Comparison of ENCODE assay signal across 8 cellular contexts in the genomic region with DNA sequence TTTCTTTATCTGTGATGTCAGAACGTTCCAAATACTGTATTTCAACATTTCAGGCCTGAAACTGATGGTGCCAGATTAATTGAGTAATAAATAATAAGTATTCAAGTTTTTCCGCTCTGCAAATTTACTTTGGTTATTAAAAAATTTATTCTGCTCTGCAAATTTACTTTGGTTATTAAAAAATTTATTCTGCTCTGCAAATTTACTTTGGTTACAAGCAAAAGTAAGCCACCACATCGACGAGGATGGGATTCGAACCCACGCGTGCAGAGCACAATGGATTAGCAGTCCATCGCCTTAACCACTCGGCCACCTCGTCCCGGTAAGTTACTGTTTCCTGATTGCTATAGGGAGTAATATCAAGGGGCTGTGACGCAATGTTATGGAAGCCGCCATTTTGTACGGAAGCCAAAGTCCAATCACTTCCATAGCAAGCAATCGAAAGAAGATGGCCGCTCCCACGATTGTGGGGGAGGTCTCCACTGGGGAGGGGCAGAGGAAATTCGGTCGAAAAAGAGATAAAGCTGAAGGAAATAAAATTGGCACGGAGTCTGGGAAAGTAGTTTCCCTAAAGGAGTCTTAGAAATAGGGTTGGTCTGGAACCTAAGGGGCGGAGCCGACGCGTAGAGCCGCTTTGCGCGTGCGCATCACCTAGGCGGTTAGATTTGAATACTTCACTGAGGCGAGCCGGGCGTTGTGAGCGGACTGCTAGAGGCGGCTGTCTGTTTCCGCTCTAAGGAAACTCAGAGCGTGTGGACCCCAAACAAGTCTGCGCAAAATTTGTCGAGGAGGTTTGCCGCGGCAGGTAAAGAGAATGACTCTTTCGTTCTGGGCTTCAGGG. TPM values are rescaled to one million over a fixed set of nuclear protein-coding genes. Genes with fewer than 3 reads are reported as not detected.
A peak's percentile ranks its signal among the peaks of the same experiment; 100 is the strongest.
DNase-seq lines count a peak whose midpoint lies in the region; ATAC-seq and TF ChIP-seq lines count a peak whose summit lies in the region.

A gene with protein sequence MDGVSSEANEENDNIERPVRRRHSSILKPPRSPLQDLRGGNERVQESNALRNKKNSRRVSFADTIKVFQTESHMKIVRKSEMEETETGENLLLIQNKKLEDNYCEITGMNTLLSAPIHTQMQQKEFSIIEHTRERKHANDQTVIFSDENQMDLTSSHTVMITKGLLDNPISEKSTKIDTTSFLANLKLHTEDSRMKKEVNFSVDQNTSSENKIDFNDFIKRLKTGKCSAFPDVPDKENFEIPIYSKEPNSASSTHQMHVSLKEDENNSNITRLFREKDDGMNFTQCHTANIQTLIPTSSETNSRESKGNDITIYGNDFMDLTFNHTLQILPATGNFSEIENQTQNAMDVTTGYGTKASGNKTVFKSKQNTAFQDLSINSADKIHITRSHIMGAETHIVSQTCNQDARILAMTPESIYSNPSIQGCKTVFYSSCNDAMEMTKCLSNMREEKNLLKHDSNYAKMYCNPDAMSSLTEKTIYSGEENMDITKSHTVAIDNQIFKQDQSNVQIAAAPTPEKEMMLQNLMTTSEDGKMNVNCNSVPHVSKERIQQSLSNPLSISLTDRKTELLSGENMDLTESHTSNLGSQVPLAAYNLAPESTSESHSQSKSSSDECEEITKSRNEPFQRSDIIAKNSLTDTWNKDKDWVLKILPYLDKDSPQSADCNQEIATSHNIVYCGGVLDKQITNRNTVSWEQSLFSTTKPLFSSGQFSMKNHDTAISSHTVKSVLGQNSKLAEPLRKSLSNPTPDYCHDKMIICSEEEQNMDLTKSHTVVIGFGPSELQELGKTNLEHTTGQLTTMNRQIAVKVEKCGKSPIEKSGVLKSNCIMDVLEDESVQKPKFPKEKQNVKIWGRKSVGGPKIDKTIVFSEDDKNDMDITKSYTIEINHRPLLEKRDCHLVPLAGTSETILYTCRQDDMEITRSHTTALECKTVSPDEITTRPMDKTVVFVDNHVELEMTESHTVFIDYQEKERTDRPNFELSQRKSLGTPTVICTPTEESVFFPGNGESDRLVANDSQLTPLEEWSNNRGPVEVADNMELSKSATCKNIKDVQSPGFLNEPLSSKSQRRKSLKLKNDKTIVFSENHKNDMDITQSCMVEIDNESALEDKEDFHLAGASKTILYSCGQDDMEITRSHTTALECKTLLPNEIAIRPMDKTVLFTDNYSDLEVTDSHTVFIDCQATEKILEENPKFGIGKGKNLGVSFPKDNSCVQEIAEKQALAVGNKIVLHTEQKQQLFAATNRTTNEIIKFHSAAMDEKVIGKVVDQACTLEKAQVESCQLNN (N-terminal part only) (plus strand): TSS at position 662 of the 841 bp plus-strand sequence. CDS start 8,683 bp downstream, outside the sequence.

- no peak within 1 kb of the TSS for H4K8ac ChIP-seq in H9 (replicated peaks; ENCODE audit: insufficient read length, low read depth, low read length)

- H3K4ac ChIP-seq in H9 (ENCODE audit: low read depth, low read length) = no peak within 1 kb of the TSS

- no peak within 1 kb of the TSS for H2BK15ac ChIP-seq in H9 (ENCODE audit: low read depth, low read length)

- H3K4me3 ChIP-seq in MG63 (peak within 1 kb of the TSS; percentile 91), fibroblast of pulmonary artery (replicated peaks; ENCODE audit: low read depth, low read length) (peak within 1 kb of the TSS; percentile 81)

- no peak within 1 kb of the TSS for H2BK5ac ChIP-seq in H9 (ENCODE audit: insufficient read length, low read length)

- peaks cover 2% of the 10 kb centered on the region for H3K27me3 Mint-ChIP-seq in H9 (ENCODE audit: low read depth)
- H3K27me3 Mint-ChIP-seq in natural killer cell (ENCODE audit: low read depth in 2 of 2) = peaks cover 0 to 3% of the 10 kb centered on the region in 2 donors

- H3K36me3 Mint-ChIP-seq in H9 (ENCODE audit: insufficient read depth in 1 of 3, low read depth in 3 of 3) = no peaks in the 10 kb centered on the region
- no peaks in the 10 kb centered on the region for H3K36me3 Mint-ChIP-seq in natural killer cell

- no peak within 1 kb of the TSS for H3K23ac ChIP-seq in H9 (ENCODE audit: insufficient read length, low read depth, low read length)

- intact Hi-C loops in natural killer cell (cut with micrococcal nuclease) = loop anchor here (5.0 kb wide), 1 partner anchor 183 kb away; no protein-coding TSS in a partner anchor

- peak within 1 kb of the TSS; percentile 93 for H3K14ac ChIP-seq in H9 (ENCODE audit: insufficient read depth, low read length)

- H2BK12ac ChIP-seq in H9 (ENCODE audit: insufficient read length, low read depth, low read length) = no peak within 1 kb of the TSS

- H4K20me1 ChIP-seq in H9 (ENCODE audit: control insufficient read depth, insufficient read depth, insufficient read length) = no peaks in the 10 kb centered on the region

- peaks cover under 1% of the 10 kb centered on the region for H3K79me1 ChIP-seq in H9 (ENCODE audit: insufficient read depth, low read depth, low read length, poor library complexity, severe bottlenecking)

- no peak within 1 kb of the TSS for H2BK20ac ChIP-seq in H9 (ENCODE audit: low read depth, low read length, poor library complexity, severe bottlenecking)

- peak; percentile 82 to 89 (median 84) for ATAC-seq in natural killer cell

- H3K4me1 ChIP-seq in H9 (ENCODE audit: insufficient read depth, low read length) = no peaks in the 10 kb centered on the region; the same call in 1 of the 2 replicates

- no peaks in the 10 kb centered on the region for H3K9me3 ChIP-seq in H9 (ENCODE audit: control insufficient read depth, low read depth, low read length)
- no peaks in the 10 kb centered on the region for H3K9me3 ChIP-seq in MG63

- H3K9ac ChIP-seq in H9 (ENCODE audit: extremely low read depth, insufficient read length, low read length) = peak within 1 kb of the TSS; percentile 88

- no CpG with 5 or more reads among the region's 41 CpGs for WGBS in H9 (ENCODE audit: extremely low coverage, insufficient read length, low lambda C conversion rate)

- peak within 1 kb of the TSS; percentile 50 for H3K4me2 ChIP-seq in H9 (ENCODE audit: insufficient read depth, insufficient read length, low read length)

- peak within 1 kb of the TSS; percentile 98 for H2AFZ ChIP-seq in H9 (ENCODE audit: low read length)

- H2BK120ac ChIP-seq in H9 (ENCODE audit: low read depth, low read length, poor library complexity, severe bottlenecking) = no peak within 1 kb of the TSS

- H3K23me2 ChIP-seq in H9 (ENCODE audit: insufficient read length, low read depth, low read length, poor library complexity, severe bottlenecking) = peaks cover 3% of the 10 kb centered on the region

- H3K27ac Mint-ChIP-seq in H9 (peak within 1 kb of the TSS; percentile 99 to 100 (median 100)), natural killer cell (peak within 1 kb of the TSS; percentile 99 to 100)

- peak within 1 kb of the TSS; percentile 91 for H3K18ac ChIP-seq in H9 (ENCODE audit: insufficient read length, low read depth, low read length)

- H4K91ac ChIP-seq in H9 (ENCODE audit: insufficient read length, low read depth, low read length) = no peak within 1 kb of the TSS

- peak within 1 kb of the TSS; percentile 91 for H3T11ph ChIP-seq in H9 (ENCODE audit: low read length)

- H3K4me3 Mint-ChIP-seq in H9 (peak within 1 kb of the TSS; percentile 84 to 98), natural killer cell (peak within 1 kb of the TSS; percentile 99)

- peak within 1 kb of the TSS; percentile 48 for H3K27ac ChIP-seq in H9 (ENCODE audit: insufficient read length, low read depth, low read length)

- H3K27me3 ChIP-seq in H9 (ENCODE audit: insufficient read depth, low read length) (no peaks in the 10 kb centered on the region), MG63 (no peaks in the 10 kb centered on the region)

- H3K9me3 Mint-ChIP-seq in H9 (peaks cover 3 to 4% of the 10 kb centered on the region in 2 experiments; a peak in 3 of 5 replicates), natural killer cell (no peaks in the 10 kb centered on the region)

- no peak for TF ChIP-seq CTCF in H9 (conservative IDR thresholded peaks at IDR 0.05)
- no peak for TF ChIP-seq CTCF in fibroblast of pulmonary artery (IDR thresholded peaks at IDR 0.05; ENCODE audit: low read length, missing control alignments)
- no peak for TF ChIP-seq CTCF in natural killer cell (IDR thresholded peaks at IDR 0.05)

- H3K4me1 Mint-ChIP-seq in H9 (peaks cover 23 to 25% of the 10 kb centered on the region in 2 experiments), natural killer cell (peaks cover 28 to 30% of the 10 kb centered on the region in 2 donors)

- no peak within 1 kb of the TSS for H4K5ac ChIP-seq in H9 (ENCODE audit: insufficient read length, low read depth, low read length)

- no peaks in the 10 kb centered on the region; the same call in 1 of the 2 replicates for H3K36me3 ChIP-seq in MG63

- no peak within 1 kb of the TSS for H3K56ac ChIP-seq in H9 (ENCODE audit: insufficient read length, low read depth, low read length)

- no peak within 1 kb of the TSS for H2AK5ac ChIP-seq in H9 (ENCODE audit: insufficient read length, low read length)

- DNase-seq in ELF-1 (ENCODE audit: low read depth, low spot score) = peak; percentile 98
- DNase-seq in H9 = peak; percentile 91
- peak; percentile 83 for DNase-seq in MG63
- peak; percentile 85 to 93 for DNase-seq in SHP77 (lab: John Stamatoyannopoulos, UW)
- peak; percentile 80 for DNase-seq in activated T-helper 9 cell treated with anti-CD3 and anti-CD28 coated beads, Interleukin-2, amount 50 U/mL, for 16 hours (ENCODE audit: low read depth)
- peak; percentile 98 for DNase-seq in fibroblast of pulmonary artery (ENCODE audit: low read depth)
- peak; percentile 87 for DNase-seq in natural killer cell
- peak; percentile 78 to 99 (median 88) for DNase-seq in stimulated activated naive CD4-positive, alpha-beta T cell (lab: John Stamatoyannopoulos, UW)

- H3K79me2 ChIP-seq in H9 (ENCODE audit: insufficient read depth, low read length) = no peaks in the 10 kb centered on the region; the same call in 1 of the 2 replicates

RNA-seq across cellular contexts. Expression of the gene that starts here (rescaled TPM):
- total RNA-seq in H9 (2021) (16.8 and 19.7 TPM in 2 replicates), natural killer cell (1 to 10 TPM; 2.4 to 4.1 (median 3.6) TPM)
- total RNA-seq in MG63 (2014; rRNA removed; shearing (Covaris generic); ENCODE audit: low replicate concordance) = 16.1 and 1,870 TPM in 2 replicates

Comparison
In these comparisons a context has a peak if more than half of its experiments do, and no peak if none do; other contexts are left out.
1. Peak in every context shown above with its lines: DNase-seq, ATAC-seq, H3K4me3 ChIP-seq and H3K27ac ChIP-seq.